Comparison of ENCODE assay signal across 21 cellular contexts in the genomic region with DNA sequence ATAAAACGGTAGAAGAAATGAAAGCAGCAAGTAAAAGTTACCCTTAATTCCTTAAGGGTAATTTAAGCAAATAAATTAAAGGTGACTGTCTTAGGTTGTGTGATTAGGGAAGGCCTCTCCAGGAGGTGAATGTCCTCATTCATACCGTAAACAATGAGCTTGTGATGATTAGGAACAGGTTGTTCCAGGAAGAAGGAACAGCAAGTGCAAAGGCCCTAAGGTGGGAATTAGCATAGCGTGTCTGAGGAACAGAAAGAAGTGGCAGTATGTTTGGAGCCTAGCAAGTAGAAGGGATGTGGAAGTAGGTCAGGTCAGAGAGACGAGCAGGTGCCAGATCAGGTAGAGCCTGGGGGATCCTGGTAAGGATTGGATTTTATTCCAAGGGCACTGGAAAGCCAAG. TPM values are rescaled to one million over a fixed set of nuclear protein-coding genes. Genes with fewer than 3 reads are reported as not detected.
A peak's percentile ranks its signal among the peaks of the same experiment; 100 is the strongest.
DNase-seq lines count a peak whose midpoint lies in the region; ATAC-seq, FAIRE-seq and TF ChIP-seq lines count a peak whose summit lies in the region.
"Had no signal": no experiment of that assay in that cellular context is flagged by ENCODE, and none has a peak within 500 bp of the region (broad histone marks: within the 10 kb centered on the region; RNA-seq: fewer than 3 reads in every experiment).

No MANE protein-coding gene starts in this region.

- ATAC-seq in HepG2 (no peak), GM18502 (IDR thresholded peaks at IDR 0.05; ENCODE audit: poor library complexity, unreplicated experiment) (no peak), GM18858 (IDR thresholded peaks at IDR 0.05; ENCODE audit: unreplicated experiment) (no peak)
- ATAC-seq: HCT116 had no signal

- H3K27me3 ChIP-seq in breast epithelium: no peaks in the 10 kb centered on the region
- no peaks in the 10 kb centered on the region; a peak in 1 of 5 replicates for H3K27me3 ChIP-seq in HepG2 (ENCODE audit: control insufficient read depth in 1 of 2, insufficient read depth in 2 of 2, low read length in 2 of 2)

- intact Hi-C loops in breast epithelium (cut with DNase I; ENCODE audit: low total_unique reads) (no loop called here), HepG2 (cut with micrococcal nuclease; ENCODE audit: unreplicated experiment) (no loop called here)

- TF ChIP-seq RAD21 in HepG2 (CRISPR knock-in tag; IDR thresholded peaks at IDR 0.05): no peak

- TF ChIP-seq POLR2A in breast epithelium (IDR thresholded peaks at IDR 0.05): no peak
- TF ChIP-seq POLR2A in HepG2 (IDR thresholded peaks at IDR 0.05; ENCODE audit: insufficient read depth in 1 of 2, low read depth in 2 of 2, low read length in 2 of 2): no peak

- POLR2A ChIA-PET in HepG2 (lab: Yijun Ruan, JAX): no interaction called here

- peak overlapping the region; percentile 34; the same call in 1 of the 2 replicates for H3K4me2 ChIP-seq in HepG2 (ENCODE audit: low read depth, low read length)
- H3K4me2 ChIP-seq: BLaER1 treated with 17β-estradiol and CSF1 and Interleukin-3, amounts not matched to agents 10 nM and 100 nM; PC-9 had no signal

- H3K9ac ChIP-seq in HepG2 (ENCODE audit: insufficient read depth, low read depth, low read length): no peak overlapping the region
- H3K9ac ChIP-seq: BLaER1 treated with 17β-estradiol and CSF1 and Interleukin-3, amounts not matched to agents 10 nM and 100 nM; GM23248 had no signal

- 79% methylated on average over 4 of the region's 4 CpGs for WGBS in HepG2 (ENCODE audit: low lambda C conversion rate)

- BruUV-seq in HepG2 (replicated peaks; lab: Mats Ljungman, UMichigan): no TSS peak

- CTCF ChIA-PET in HepG2 (lab: Yijun Ruan, JAX; ENCODE audit: low intra/inter-chr PET ratio, low total read pairs): no interaction called here

- no peak overlapping the region for H3K4me3 ChIP-seq in breast epithelium
- no peak overlapping the region for H3K4me3 ChIP-seq in HepG2 (replicated peaks in 1 of 3; ENCODE audit: insufficient read depth in 1 of 3, low read depth in 2 of 3, low read length in 3 of 3)
- H3K4me3 ChIP-seq: BLaER1 treated with 17β-estradiol and CSF1 and Interleukin-3, amounts not matched to agents 10 nM and 100 nM; GM23248; PC-9 had no signal

- H3K9me3 ChIP-seq in breast epithelium (no peaks in the 10 kb centered on the region), HepG2 (ENCODE audit: low read length) (no peaks in the 10 kb centered on the region)
- H3K9me3 ChIP-seq: BLaER1 treated with 17β-estradiol and CSF1 and Interleukin-3, amounts not matched to agents 10 nM and 100 nM had no signal

- FAIRE-seq in HepG2 (lab: Jason Lieb, UNC): no peak
- FAIRE-seq: GM19239 had no signal

- DNase-seq in ELF-1 (ENCODE audit: low read depth, low spot score) (peak; percentile 8), breast epithelium (ENCODE audit: low spot score in 2 of 2) (no peak), HepG2 (ENCODE audit: low spot score) (no peak), NCI-H1436 (lab: John Stamatoyannopoulos, UW) (no peak), OCI-M1 (lab: John Stamatoyannopoulos, UW) (no peak)
- DNase-seq: CD8-positive, alpha-beta memory T cell; DMS79; GM23248; NCI-H1105 treated with DMSO at 0.1 percent for 48 hours; NCI-H187 treated with DMSO at 0.1 percent for 48 hours; NCI-H226; NCI-H524; PC-9; SIG-M5 had no signal

- H3K4me1 ChIP-seq in breast epithelium (no peaks in the 10 kb centered on the region), HepG2 (ENCODE audit: insufficient read depth, low read length) (peaks cover 87% of the 10 kb centered on the region)

- TF ChIP-seq EP300 in HepG2 (IDR thresholded peaks at IDR 0.05; ENCODE audit: low read depth in 2 of 2, low read length in 2 of 2) (no peak), HepG2 (CRISPR knock-in tag; IDR thresholded peaks at IDR 0.05; ENCODE audit: borderline replicate concordance) (no peak)

- peaks cover 19% of the 10 kb centered on the region for H4K20me1 ChIP-seq in HepG2 (ENCODE audit: insufficient read depth, low read length)

- H3K79me2 ChIP-seq in HepG2 (ENCODE audit: insufficient read depth, low read length): peaks cover 91% of the 10 kb centered on the region

- TF ChIP-seq CTCF in 22Rv1 (IDR thresholded peaks at IDR 0.05) (no peak), breast epithelium (IDR thresholded peaks at IDR 0.05) (no peak), HepG2 (CRISPR knock-in tag; IDR thresholded peaks at IDR 0.05) (no peak)

- H3K36me3 ChIP-seq in breast epithelium (no peaks in the 10 kb centered on the region), HepG2 (replicated peaks in 1 of 2; ENCODE audit: control insufficient read depth in 1 of 2, insufficient read depth in 2 of 2, low read length in 2 of 2) (0 out of 5 replicates have a peak, but pooled peaks cover 0 to 1% of the 10 kb centered on the region in 2 experiments)

- peak overlapping the region; percentile 71 for H3K27ac ChIP-seq in 22Rv1
- peak overlapping the region; percentile 27 to 55 for H3K27ac ChIP-seq in breast epithelium
- H3K27ac ChIP-seq in HepG2 (ENCODE audit: extremely low read length, insufficient read depth, low read length): no peak overlapping the region
- H3K27ac ChIP-seq: BLaER1 treated with 17β-estradiol and CSF1 and Interleukin-3, amounts not matched to agents 10 nM and 100 nM; GM23248; PC-9; RWPE1 had no signal

- no peak overlapping the region for H2AFZ ChIP-seq in HepG2 (ENCODE audit: low read length)
- H2AFZ ChIP-seq: GM23248, PC-9 had no signal

- in situ Hi-C loops in HepG2 (cut with HindIII; ENCODE audit: extremely low pct_ligation_motif_present, low pct_unique_long_range_greater_than_20kb): no loop called here

TF ChIP-seq in HepG2, 621 proteins besides CTCF, POLR2A, EP300 and RAD21:
- TF ChIP-seq ZMYM3 (CRISPR knock-in tag; IDR thresholded peaks at IDR 0.05) (peak; percentile 37; the same call in 1 of the 2 replicates), EED (CRISPR knock-in tag; IDR thresholded peaks at IDR 0.05) (no peak)

RNA-seq across cellular contexts. Expression of a gene that starts 5.6 kb away (rescaled TPM):
- total RNA-seq in breast epithelium (10 to 100 TPM; 18.2 to 47.3 (median 41.0) TPM), HepG2 (2016; rRNA removed; fragmentation: Illumina TruSeq; extraction: Trizol) (160 and 244 TPM in 2 replicates)
- total RNA-seq in HepG2 (2016; cell fraction: cytosol; rRNA removed; fragmentation: Illumina TruSeq; extraction: Trizol; ENCODE audit: low read depth): 32.4 and 33.4 TPM in 2 replicates
- total RNA-seq in HepG2 (2016; cell fraction: insoluble cytoplasmic fraction; rRNA removed; fragmentation: Illumina TruSeq; extraction: Trizol): 159 and 236 TPM in 2 replicates
- total RNA-seq in HepG2 (2016; cell fraction: membrane; rRNA removed; fragmentation: Illumina TruSeq; extraction: Trizol): 125 and 127 TPM in 2 replicates
- total RNA-seq in HepG2 (2016; cell fraction: nucleus; rRNA removed; fragmentation: Illumina TruSeq; extraction: Trizol): 62.2 and 67.7 TPM in 2 replicates
- 90.8 and 110 TPM in 2 replicates for polyA plus RNA-seq in HepG2 (2011; rRNA removed)
- polyA plus RNA-seq in HepG2 (2011; cell fraction: cytosol; rRNA removed): 77.7 and 112 TPM in 2 replicates
- polyA plus RNA-seq in HepG2 (2011; cell fraction: nucleus; rRNA removed): 26.2 and 29.8 TPM in 2 replicates
- polyA plus RNA-seq in HepG2 (2012): 92.4 and 139 TPM in 2 replicates
- 33.0 and 40.9 TPM in 2 replicates for polyA plus RNA-seq in HepG2 (2016; cell fraction: cytosol; fragmentation: Illumina TruSeq; extraction: Trizol; ENCODE audit: low read depth)
- polyA plus RNA-seq in HepG2 (2016; cell fraction: insoluble cytoplasmic fraction; fragmentation: Illumina TruSeq; extraction: Trizol; ENCODE audit: low read depth): 208 TPM in 2 replicates
- 85.0 and 86.6 TPM in 2 replicates for polyA plus RNA-seq in HepG2 (2016; cell fraction: membrane; fragmentation: Illumina TruSeq; extraction: Trizol; ENCODE audit: low read depth)
- 69.6 and 74.5 TPM in 2 replicates for polyA plus RNA-seq in HepG2 (2016; cell fraction: nucleus; fragmentation: Illumina TruSeq; extraction: Trizol; ENCODE audit: insufficient read depth, low read depth)
- polyA minus RNA-seq in HepG2 (2011; rRNA and poly(A)+ RNA removed; ENCODE audit: low replicate concordance): 13.2 and 122 TPM in 2 replicates
- polyA minus RNA-seq in HepG2 (2011; cell fraction: cytosol; rRNA and poly(A)+ RNA removed): 75.7 and 79.3 TPM in 2 replicates
- 69.5 and 75.5 TPM in 2 replicates for polyA minus RNA-seq in HepG2 (2011; cell fraction: nucleus; rRNA and poly(A)+ RNA removed)
